ENCODE assay signal across 2 cellular contexts in the genomic region with DNA sequence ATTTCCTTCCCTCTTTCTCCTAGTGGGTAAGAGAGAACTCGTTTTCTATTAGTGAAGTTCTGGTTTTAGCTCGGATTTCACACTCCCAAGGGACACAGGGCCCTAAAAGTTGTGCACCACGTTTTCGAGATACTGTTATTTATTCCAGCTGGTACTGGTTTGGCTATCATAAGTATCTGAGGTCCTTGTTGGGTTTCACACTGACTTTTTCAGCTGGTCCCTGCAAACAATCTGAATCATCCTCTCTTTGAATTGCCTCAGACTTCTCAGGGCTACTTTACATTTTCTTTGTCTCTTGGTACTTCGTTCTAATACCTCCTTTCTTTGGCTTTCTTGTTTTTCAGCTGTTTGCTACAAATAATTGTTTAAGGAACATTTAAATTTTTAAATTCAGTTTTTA.
TF ChIP-seq lines count a peak whose summit lies in the region.

No MANE protein-coding gene starts in this region.

TF ChIP-seq in WTC11, 78 proteins besides CTCF, POLR2A, EP300 and RAD21 (continued from another document):
- TF ChIP-seq, protein P1, sequence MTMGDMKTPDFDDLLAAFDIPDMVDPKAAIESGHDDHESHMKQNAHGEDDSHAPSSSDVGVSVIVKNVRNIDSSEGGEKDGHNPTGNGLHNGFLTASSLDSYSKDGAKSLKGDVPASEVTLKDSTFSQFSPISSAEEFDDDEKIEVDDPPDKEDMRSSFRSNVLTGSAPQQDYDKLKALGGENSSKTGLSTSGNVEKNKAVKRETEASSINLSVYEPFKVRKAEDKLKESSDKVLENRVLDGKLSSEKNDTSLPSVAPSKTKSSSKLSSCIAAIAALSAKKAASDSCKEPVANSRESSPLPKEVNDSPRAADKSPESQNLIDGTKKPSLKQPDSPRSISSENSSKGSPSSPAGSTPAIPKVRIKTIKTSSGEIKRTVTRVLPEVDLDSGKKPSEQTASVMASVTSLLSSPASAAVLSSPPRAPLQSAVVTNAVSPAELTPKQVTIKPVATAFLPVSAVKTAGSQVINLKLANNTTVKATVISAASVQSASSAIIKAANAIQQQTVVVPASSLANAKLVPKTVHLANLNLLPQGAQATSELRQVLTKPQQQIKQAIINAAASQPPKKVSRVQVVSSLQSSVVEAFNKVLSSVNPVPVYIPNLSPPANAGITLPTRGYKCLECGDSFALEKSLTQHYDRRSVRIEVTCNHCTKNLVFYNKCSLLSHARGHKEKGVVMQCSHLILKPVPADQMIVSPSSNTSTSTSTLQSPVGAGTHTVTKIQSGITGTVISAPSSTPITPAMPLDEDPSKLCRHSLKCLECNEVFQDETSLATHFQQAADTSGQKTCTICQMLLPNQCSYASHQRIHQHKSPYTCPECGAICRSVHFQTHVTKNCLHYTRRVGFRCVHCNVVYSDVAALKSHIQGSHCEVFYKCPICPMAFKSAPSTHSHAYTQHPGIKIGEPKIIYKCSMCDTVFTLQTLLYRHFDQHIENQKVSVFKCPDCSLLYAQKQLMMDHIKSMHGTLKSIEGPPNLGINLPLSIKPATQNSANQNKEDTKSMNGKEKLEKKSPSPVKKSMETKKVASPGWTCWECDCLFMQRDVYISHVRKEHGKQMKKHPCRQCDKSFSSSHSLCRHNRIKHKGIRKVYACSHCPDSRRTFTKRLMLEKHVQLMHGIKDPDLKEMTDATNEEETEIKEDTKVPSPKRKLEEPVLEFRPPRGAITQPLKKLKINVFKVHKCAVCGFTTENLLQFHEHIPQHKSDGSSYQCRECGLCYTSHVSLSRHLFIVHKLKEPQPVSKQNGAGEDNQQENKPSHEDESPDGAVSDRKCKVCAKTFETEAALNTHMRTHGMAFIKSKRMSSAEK (CRISPR knock-in tag; IDR thresholded peaks at IDR 0.05; ENCODE audit: borderline replicate concordance): no peak
- TF ChIP-seq TEAD1 (CRISPR knock-in tag; IDR thresholded peaks at IDR 0.05) (no peak), ZNF671 (CRISPR knock-in tag; IDR thresholded peaks at IDR 0.05) (no peak), ZNF219 (CRISPR knock-in tag; IDR thresholded peaks at IDR 0.05; ENCODE audit: borderline replicate concordance) (no peak), GRHL2 (CRISPR knock-in tag; IDR thresholded peaks at IDR 0.05; ENCODE audit: insufficient replicate concordance, severe bottlenecking) (no peak), HMGA2 (CRISPR knock-in tag; IDR thresholded peaks at IDR 0.05) (no peak), FOXP1 (CRISPR knock-in tag; IDR thresholded peaks at IDR 0.05; ENCODE audit: borderline replicate concordance) (no peak), SMAD3 (CRISPR knock-in tag; IDR thresholded peaks at IDR 0.05; ENCODE audit: borderline replicate concordance) (no peak), TP53 (CRISPR knock-in tag; IDR thresholded peaks at IDR 0.05) (no peak), ETV6 (CRISPR knock-in tag; IDR thresholded peaks at IDR 0.05) (no peak)
- TF ChIP-seq, protein P2, sequence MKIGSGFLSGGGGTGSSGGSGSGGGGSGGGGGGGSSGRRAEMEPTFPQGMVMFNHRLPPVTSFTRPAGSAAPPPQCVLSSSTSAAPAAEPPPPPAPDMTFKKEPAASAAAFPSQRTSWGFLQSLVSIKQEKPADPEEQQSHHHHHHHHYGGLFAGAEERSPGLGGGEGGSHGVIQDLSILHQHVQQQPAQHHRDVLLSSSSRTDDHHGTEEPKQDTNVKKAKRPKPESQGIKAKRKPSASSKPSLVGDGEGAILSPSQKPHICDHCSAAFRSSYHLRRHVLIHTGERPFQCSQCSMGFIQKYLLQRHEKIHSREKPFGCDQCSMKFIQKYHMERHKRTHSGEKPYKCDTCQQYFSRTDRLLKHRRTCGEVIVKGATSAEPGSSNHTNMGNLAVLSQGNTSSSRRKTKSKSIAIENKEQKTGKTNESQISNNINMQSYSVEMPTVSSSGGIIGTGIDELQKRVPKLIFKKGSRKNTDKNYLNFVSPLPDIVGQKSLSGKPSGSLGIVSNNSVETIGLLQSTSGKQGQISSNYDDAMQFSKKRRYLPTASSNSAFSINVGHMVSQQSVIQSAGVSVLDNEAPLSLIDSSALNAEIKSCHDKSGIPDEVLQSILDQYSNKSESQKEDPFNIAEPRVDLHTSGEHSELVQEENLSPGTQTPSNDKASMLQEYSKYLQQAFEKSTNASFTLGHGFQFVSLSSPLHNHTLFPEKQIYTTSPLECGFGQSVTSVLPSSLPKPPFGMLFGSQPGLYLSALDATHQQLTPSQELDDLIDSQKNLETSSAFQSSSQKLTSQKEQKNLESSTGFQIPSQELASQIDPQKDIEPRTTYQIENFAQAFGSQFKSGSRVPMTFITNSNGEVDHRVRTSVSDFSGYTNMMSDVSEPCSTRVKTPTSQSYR (CRISPR knock-in tag; IDR thresholded peaks at IDR 0.05): no peak
- TF ChIP-seq, protein P3, sequence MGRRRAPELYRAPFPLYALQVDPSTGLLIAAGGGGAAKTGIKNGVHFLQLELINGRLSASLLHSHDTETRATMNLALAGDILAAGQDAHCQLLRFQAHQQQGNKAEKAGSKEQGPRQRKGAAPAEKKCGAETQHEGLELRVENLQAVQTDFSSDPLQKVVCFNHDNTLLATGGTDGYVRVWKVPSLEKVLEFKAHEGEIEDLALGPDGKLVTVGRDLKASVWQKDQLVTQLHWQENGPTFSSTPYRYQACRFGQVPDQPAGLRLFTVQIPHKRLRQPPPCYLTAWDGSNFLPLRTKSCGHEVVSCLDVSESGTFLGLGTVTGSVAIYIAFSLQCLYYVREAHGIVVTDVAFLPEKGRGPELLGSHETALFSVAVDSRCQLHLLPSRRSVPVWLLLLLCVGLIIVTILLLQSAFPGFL (CRISPR knock-in tag; IDR thresholded peaks at IDR 0.05; ENCODE audit: borderline replicate concordance): no peak
- TF ChIP-seq, protein P4, sequence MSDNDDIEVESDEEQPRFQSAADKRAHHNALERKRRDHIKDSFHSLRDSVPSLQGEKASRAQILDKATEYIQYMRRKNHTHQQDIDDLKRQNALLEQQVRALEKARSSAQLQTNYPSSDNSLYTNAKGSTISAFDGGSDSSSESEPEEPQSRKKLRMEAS (CRISPR knock-in tag; IDR thresholded peaks at IDR 0.05): no peak
TF ChIP-seq in WTC11: peak in this region for 0.

TF ChIP-seq in HepG2, 621 proteins besides CTCF, POLR2A, EP300 and RAD21 (continued from another document):
- TF ChIP-seq, protein P5, sequence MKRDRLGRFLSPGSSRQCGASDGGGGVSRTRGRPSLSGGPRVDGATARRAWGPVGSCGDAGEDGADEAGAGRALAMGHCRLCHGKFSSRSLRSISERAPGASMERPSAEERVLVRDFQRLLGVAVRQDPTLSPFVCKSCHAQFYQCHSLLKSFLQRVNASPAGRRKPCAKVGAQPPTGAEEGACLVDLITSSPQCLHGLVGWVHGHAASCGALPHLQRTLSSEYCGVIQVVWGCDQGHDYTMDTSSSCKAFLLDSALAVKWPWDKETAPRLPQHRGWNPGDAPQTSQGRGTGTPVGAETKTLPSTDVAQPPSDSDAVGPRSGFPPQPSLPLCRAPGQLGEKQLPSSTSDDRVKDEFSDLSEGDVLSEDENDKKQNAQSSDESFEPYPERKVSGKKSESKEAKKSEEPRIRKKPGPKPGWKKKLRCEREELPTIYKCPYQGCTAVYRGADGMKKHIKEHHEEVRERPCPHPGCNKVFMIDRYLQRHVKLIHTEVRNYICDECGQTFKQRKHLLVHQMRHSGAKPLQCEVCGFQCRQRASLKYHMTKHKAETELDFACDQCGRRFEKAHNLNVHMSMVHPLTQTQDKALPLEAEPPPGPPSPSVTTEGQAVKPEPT (CRISPR knock-in tag; IDR thresholded peaks at IDR 0.05; ENCODE audit: low read depth): no peak
- TF ChIP-seq, protein P6, sequence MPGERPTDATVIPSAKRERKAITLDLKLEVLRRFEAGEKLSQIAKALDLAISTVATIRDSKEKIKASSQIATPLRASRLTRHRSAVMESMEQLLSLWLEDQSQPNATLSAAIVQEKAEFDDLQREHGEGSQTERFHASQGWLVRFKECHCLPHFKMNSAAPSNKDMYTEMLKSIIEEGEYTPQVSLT (CRISPR knock-in tag; IDR thresholded peaks at IDR 0.05; ENCODE audit: borderline replicate concordance, low read depth): no peak
- TF ChIP-seq, protein P3 (CRISPR knock-in tag; IDR thresholded peaks at IDR 0.05): no peak
- no peak for TF ChIP-seq ZFP36L2 (CRISPR knock-in tag; IDR thresholded peaks at IDR 0.05)
- TF ChIP-seq ESRRA (CRISPR knock-in tag; IDR thresholded peaks at IDR 0.05; ENCODE audit: low read depth): no peak
- no peak for TF ChIP-seq ZNF660 (CRISPR knock-in tag; IDR thresholded peaks at IDR 0.05; ENCODE audit: borderline replicate concordance, low read depth)
- no peak for TF ChIP-seq RNF2 (conservative IDR thresholded peaks at IDR 0.05; ENCODE audit: low read depth)
